Comparison of ENCODE assay signal across 1 cellular context in the genomic region with DNA sequence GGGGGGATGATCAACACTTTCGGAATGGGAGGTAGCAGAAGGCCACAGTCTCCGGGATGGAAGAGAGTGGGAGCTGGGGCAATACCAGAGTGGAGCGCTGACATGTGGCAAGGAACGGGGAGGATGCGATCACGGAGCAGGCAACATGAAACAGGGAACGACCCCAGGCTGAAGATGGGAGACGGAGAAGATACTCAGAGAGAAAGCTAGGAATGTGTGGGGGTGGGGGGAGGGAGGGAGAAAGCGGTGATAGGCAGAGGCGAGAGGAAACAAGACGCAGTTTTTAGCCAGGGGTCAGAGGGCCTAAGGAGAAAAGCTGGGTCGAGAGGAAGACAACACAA.
TF ChIP-seq lines count a peak whose summit lies in the region.

No MANE protein-coding gene starts in this region.

TF ChIP-seq in SK-N-SH treated with all-trans-retinoic acid at 6 μM for 48 hours, 23 proteins besides CTCF, POLR2A, EP300 and RAD21 (continued from another document):
- TF ChIP-seq, protein P1, sequence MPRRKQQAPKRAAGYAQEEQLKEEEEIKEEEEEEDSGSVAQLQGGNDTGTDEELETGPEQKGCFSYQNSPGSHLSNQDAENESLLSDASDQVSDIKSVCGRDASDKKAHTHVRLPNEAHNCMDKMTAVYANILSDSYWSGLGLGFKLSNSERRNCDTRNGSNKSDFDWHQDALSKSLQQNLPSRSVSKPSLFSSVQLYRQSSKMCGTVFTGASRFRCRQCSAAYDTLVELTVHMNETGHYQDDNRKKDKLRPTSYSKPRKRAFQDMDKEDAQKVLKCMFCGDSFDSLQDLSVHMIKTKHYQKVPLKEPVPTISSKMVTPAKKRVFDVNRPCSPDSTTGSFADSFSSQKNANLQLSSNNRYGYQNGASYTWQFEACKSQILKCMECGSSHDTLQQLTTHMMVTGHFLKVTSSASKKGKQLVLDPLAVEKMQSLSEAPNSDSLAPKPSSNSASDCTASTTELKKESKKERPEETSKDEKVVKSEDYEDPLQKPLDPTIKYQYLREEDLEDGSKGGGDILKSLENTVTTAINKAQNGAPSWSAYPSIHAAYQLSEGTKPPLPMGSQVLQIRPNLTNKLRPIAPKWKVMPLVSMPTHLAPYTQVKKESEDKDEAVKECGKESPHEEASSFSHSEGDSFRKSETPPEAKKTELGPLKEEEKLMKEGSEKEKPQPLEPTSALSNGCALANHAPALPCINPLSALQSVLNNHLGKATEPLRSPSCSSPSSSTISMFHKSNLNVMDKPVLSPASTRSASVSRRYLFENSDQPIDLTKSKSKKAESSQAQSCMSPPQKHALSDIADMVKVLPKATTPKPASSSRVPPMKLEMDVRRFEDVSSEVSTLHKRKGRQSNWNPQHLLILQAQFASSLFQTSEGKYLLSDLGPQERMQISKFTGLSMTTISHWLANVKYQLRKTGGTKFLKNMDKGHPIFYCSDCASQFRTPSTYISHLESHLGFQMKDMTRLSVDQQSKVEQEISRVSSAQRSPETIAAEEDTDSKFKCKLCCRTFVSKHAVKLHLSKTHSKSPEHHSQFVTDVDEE (CRISPR knock-in tag; IDR thresholded peaks at IDR 0.05) = no peak
- TF ChIP-seq ZNF70 (CRISPR knock-in tag; IDR thresholded peaks at IDR 0.05) = no peak
- TF ChIP-seq TOX (CRISPR knock-in tag; IDR thresholded peaks at IDR 0.05; ENCODE audit: borderline replicate concordance) = no peak
- no peak for TF ChIP-seq ZNF8 (CRISPR knock-in tag; IDR thresholded peaks at IDR 0.05)
- TF ChIP-seq GLIS3 (CRISPR knock-in tag; IDR thresholded peaks at IDR 0.05) = no peak
